Comparison of ENCODE assay signal across 1 cellular context in the genomic region with DNA sequence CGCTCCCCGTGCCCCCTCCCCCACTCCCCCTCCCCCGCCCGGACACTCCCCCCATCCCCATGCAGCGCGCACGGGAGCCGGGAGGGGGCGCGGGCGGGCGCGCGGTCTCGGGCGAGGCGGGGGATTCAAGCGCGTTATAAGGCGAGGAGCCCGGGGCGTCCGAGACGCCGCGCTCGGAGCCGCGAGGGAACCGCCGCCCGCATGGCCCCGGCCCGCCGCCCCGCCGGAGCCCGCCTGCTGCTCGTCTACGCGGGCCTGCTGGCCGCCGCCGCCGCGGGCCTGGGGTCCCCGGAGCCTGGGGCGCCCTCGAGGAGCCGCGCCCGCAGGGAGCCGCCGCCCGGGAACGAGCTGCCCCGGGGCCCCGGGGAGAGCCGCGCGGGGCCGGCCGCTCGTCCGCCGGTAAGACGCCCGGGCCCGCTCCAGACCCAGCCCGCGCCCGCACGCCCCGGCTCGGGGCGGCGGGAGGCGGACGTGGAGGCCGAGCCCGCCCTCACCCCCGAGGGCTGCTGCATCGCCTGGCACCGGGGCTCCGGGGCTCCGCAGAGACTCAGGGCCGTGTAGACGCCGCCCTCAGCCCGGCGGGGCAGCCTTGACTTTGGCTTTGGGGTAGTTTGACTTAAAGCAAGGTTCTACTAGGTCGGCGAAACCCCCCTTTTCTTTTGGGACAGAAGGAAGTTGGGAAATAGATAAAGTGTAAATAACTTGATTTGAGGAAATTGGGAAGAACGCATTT.
TF ChIP-seq lines count a peak whose summit lies in the region.

A gene with protein sequence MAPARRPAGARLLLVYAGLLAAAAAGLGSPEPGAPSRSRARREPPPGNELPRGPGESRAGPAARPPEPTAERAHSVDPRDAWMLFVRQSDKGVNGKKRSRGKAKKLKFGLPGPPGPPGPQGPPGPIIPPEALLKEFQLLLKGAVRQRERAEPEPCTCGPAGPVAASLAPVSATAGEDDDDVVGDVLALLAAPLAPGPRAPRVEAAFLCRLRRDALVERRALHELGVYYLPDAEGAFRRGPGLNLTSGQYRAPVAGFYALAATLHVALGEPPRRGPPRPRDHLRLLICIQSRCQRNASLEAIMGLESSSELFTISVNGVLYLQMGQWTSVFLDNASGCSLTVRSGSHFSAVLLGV (plus strand): TSS at position 164 of the 733 bp plus-strand sequence. CDS start 38 bp downstream, at position 202.

TF ChIP-seq in K562, 482 proteins besides CTCF, POLR2A, EP300 and RAD21 (continued from another document and continues in another):
- TF ChIP-seq, protein P1, sequence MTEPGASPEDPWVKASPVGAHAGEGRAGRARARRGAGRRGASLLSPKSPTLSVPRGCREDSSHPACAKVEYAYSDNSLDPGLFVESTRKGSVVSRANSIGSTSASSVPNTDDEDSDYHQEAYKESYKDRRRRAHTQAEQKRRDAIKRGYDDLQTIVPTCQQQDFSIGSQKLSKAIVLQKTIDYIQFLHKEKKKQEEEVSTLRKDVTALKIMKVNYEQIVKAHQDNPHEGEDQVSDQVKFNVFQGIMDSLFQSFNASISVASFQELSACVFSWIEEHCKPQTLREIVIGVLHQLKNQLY (CRISPR knock-in tag; conservative IDR thresholded peaks at IDR 0.05), result no peak
- TF ChIP-seq TCF7 (IDR thresholded peaks at IDR 0.05; ENCODE audit: borderline replicate concordance), result no peak
- TF ChIP-seq ZFPM2 (CRISPR knock-in tag; IDR thresholded peaks at IDR 0.05), result no peak
- TF ChIP-seq, protein P2, sequence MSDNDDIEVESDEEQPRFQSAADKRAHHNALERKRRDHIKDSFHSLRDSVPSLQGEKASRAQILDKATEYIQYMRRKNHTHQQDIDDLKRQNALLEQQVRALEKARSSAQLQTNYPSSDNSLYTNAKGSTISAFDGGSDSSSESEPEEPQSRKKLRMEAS (CRISPR knock-in tag; IDR thresholded peaks at IDR 0.05), result no peak
- no peak for TF ChIP-seq IRF2 (CRISPR knock-in tag; IDR thresholded peaks at IDR 0.05)
- TF ChIP-seq HEY1 (CRISPR knock-in tag; IDR thresholded peaks at IDR 0.05; ENCODE audit: borderline replicate concordance), result no peak
- TF ChIP-seq, protein P3, sequence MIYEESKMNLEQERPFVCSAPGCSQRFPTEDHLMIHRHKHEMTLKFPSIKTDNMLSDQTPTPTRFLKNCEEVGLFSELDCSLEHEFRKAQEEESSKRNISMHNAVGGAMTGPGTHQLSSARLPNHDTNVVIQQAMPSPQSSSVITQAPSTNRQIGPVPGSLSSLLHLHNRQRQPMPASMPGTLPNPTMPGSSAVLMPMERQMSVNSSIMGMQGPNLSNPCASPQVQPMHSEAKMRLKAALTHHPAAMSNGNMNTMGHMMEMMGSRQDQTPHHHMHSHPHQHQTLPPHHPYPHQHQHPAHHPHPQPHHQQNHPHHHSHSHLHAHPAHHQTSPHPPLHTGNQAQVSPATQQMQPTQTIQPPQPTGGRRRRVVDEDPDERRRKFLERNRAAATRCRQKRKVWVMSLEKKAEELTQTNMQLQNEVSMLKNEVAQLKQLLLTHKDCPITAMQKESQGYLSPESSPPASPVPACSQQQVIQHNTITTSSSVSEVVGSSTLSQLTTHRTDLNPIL (CRISPR knock-in tag; IDR thresholded peaks at IDR 0.05), result no peak
- TF ChIP-seq ZNF324 (CRISPR knock-in tag; IDR thresholded peaks at IDR 0.05), result no peak
- no peak for TF ChIP-seq ELF1 (tag; IDR thresholded peaks at IDR 0.05)
- no peak for TF ChIP-seq NFE2 (IDR thresholded peaks at IDR 0.05; ENCODE audit: low read depth)
- TF ChIP-seq ZNF143 (CRISPR knock-in tag; IDR thresholded peaks at IDR 0.05), result no peak
- no peak for TF ChIP-seq NELFE (IDR thresholded peaks at IDR 0.05; ENCODE audit: insufficient read depth, insufficient read length)
- no peak for TF ChIP-seq PTBP1 (IDR thresholded peaks at IDR 0.05; ENCODE audit: low read depth, low read length)
- peak; percentile 22 for TF ChIP-seq TAF1 (IDR thresholded peaks at IDR 0.05; ENCODE audit: control insufficient read depth, extremely low read depth, insufficient read depth, low read length, severe bottlenecking)
- TF ChIP-seq SP1 (CRISPR knock-in tag; IDR thresholded peaks at IDR 0.05), result no peak
- no peak for TF ChIP-seq PURB (CRISPR knock-in tag; IDR thresholded peaks at IDR 0.05; ENCODE audit: low read depth)
- no peak for TF ChIP-seq CEBPG (CRISPR knock-in tag; IDR thresholded peaks at IDR 0.05)
- TF ChIP-seq CEBPG (tag; conservative IDR thresholded peaks at IDR 0.05 in 1 of 2, IDR thresholded peaks at IDR 0.05 in 1 of 2), result no peak
- TF ChIP-seq, protein P4, sequence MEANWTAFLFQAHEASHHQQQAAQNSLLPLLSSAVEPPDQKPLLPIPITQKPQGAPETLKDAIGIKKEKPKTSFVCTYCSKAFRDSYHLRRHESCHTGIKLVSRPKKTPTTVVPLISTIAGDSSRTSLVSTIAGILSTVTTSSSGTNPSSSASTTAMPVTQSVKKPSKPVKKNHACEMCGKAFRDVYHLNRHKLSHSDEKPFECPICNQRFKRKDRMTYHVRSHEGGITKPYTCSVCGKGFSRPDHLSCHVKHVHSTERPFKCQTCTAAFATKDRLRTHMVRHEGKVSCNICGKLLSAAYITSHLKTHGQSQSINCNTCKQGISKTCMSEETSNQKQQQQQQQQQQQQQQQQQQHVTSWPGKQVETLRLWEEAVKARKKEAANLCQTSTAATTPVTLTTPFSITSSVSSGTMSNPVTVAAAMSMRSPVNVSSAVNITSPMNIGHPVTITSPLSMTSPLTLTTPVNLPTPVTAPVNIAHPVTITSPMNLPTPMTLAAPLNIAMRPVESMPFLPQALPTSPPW (CRISPR knock-in tag; IDR thresholded peaks at IDR 0.05), result peak; percentile 88
- TF ChIP-seq, protein P5, sequence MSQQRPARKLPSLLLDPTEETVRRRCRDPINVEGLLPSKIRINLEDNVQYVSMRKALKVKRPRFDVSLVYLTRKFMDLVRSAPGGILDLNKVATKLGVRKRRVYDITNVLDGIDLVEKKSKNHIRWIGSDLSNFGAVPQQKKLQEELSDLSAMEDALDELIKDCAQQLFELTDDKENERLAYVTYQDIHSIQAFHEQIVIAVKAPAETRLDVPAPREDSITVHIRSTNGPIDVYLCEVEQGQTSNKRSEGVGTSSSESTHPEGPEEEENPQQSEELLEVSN (IDR thresholded peaks at IDR 0.05; ENCODE audit: borderline replicate concordance in 1 of 2, extremely low read depth in 1 of 2, insufficient read depth in 1 of 2, insufficient read length in 1 of 2, low read depth in 1 of 2, low read length in 1 of 2, poor library complexity in 1 of 2, severe bottlenecking in 1 of 2), result peak; percentile 51 to 88
- TF ChIP-seq, protein P6, sequence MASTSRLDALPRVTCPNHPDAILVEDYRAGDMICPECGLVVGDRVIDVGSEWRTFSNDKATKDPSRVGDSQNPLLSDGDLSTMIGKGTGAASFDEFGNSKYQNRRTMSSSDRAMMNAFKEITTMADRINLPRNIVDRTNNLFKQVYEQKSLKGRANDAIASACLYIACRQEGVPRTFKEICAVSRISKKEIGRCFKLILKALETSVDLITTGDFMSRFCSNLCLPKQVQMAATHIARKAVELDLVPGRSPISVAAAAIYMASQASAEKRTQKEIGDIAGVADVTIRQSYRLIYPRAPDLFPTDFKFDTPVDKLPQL (IDR thresholded peaks at IDR 0.05; ENCODE audit: extremely low read depth, insufficient read length), result no peak
- TF ChIP-seq, protein P7, sequence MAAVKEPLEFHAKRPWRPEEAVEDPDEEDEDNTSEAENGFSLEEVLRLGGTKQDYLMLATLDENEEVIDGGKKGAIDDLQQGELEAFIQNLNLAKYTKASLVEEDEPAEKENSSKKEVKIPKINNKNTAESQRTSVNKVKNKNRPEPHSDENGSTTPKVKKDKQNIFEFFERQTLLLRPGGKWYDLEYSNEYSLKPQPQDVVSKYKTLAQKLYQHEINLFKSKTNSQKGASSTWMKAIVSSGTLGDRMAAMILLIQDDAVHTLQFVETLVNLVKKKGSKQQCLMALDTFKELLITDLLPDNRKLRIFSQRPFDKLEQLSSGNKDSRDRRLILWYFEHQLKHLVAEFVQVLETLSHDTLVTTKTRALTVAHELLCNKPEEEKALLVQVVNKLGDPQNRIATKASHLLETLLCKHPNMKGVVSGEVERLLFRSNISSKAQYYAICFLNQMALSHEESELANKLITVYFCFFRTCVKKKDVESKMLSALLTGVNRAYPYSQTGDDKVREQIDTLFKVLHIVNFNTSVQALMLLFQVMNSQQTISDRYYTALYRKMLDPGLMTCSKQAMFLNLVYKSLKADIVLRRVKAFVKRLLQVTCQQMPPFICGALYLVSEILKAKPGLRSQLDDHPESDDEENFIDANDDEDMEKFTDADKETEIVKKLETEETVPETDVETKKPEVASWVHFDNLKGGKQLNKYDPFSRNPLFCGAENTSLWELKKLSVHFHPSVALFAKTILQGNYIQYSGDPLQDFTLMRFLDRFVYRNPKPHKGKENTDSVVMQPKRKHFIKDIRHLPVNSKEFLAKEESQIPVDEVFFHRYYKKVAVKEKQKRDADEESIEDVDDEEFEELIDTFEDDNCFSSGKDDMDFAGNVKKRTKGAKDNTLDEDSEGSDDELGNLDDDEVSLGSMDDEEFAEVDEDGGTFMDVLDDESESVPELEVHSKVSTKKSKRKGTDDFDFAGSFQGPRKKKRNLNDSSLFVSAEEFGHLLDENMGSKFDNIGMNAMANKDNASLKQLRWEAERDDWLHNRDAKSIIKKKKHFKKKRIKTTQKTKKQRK (IDR thresholded peaks at IDR 0.05; ENCODE audit: borderline replicate concordance, low read depth, low read length), result no peak
- TF ChIP-seq, protein P8, sequence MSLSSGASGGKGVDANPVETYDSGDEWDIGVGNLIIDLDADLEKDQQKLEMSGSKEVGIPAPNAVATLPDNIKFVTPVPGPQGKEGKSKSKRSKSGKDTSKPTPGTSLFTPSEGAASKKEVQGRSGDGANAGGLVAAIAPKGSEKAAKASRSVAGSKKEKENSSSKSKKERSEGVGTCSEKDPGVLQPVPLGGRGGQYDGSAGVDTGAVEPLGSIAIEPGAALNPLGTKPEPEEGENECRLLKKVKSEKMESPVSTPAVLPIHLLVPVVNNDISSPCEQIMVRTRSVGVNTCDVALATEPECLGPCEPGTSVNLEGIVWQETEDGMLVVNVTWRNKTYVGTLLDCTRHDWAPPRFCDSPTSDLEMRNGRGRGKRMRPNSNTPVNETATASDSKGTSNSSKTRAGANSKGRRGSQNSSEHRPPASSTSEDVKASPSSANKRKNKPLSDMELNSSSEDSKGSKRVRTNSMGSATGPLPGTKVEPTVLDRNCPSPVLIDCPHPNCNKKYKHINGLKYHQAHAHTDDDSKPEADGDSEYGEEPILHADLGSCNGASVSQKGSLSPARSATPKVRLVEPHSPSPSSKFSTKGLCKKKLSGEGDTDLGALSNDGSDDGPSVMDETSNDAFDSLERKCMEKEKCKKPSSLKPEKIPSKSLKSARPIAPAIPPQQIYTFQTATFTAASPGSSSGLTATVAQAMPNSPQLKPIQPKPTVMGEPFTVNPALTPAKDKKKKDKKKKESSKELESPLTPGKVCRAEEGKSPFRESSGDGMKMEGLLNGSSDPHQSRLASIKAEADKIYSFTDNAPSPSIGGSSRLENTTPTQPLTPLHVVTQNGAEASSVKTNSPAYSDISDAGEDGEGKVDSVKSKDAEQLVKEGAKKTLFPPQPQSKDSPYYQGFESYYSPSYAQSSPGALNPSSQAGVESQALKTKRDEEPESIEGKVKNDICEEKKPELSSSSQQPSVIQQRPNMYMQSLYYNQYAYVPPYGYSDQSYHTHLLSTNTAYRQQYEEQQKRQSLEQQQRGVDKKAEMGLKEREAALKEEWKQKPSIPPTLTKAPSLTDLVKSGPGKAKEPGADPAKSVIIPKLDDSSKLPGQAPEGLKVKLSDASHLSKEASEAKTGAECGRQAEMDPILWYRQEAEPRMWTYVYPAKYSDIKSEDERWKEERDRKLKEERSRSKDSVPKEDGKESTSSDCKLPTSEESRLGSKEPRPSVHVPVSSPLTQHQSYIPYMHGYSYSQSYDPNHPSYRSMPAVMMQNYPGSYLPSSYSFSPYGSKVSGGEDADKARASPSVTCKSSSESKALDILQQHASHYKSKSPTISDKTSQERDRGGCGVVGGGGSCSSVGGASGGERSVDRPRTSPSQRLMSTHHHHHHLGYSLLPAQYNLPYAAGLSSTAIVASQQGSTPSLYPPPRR (CRISPR knock-in tag; IDR thresholded peaks at IDR 0.05; ENCODE audit: borderline replicate concordance), result no peak
- TF ChIP-seq, protein P9, sequence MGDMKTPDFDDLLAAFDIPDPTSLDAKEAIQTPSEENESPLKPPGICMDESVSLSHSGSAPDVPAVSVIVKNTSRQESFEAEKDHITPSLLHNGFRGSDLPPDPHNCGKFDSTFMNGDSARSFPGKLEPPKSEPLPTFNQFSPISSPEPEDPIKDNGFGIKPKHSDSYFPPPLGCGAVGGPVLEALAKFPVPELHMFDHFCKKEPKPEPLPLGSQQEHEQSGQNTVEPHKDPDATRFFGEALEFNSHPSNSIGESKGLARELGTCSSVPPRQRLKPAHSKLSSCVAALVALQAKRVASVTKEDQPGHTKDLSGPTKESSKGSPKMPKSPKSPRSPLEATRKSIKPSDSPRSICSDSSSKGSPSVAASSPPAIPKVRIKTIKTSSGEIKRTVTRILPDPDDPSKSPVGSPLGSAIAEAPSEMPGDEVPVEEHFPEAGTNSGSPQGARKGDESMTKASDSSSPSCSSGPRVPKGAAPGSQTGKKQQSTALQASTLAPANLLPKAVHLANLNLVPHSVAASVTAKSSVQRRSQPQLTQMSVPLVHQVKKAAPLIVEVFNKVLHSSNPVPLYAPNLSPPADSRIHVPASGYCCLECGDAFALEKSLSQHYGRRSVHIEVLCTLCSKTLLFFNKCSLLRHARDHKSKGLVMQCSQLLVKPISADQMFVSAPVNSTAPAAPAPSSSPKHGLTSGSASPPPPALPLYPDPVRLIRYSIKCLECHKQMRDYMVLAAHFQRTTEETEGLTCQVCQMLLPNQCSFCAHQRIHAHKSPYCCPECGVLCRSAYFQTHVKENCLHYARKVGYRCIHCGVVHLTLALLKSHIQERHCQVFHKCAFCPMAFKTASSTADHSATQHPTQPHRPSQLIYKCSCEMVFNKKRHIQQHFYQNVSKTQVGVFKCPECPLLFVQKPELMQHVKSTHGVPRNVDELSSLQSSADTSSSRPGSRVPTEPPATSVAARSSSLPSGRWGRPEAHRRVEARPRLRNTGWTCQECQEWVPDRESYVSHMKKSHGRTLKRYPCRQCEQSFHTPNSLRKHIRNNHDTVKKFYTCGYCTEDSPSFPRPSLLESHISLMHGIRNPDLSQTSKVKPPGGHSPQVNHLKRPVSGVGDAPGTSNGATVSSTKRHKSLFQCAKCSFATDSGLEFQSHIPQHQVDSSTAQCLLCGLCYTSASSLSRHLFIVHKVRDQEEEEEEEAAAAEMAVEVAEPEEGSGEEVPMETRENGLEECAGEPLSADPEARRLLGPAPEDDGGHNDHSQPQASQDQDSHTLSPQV (IDR thresholded peaks at IDR 0.05), result peak; percentile 49; the same call in 1 of the 2 replicates
- TF ChIP-seq ZNF12 (CRISPR knock-in tag; IDR thresholded peaks at IDR 0.05), result no peak
- TF ChIP-seq ZNF212 (CRISPR knock-in tag; IDR thresholded peaks at IDR 0.05), result no peak
- TF ChIP-seq NFRKB (IDR thresholded peaks at IDR 0.05; ENCODE audit: low read depth), result no peak
- TF ChIP-seq, protein P10, sequence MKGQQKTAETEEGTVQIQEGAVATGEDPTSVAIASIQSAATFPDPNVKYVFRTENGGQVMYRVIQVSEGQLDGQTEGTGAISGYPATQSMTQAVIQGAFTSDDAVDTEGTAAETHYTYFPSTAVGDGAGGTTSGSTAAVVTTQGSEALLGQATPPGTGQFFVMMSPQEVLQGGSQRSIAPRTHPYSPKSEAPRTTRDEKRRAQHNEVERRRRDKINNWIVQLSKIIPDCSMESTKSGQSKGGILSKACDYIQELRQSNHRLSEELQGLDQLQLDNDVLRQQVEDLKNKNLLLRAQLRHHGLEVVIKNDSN (CRISPR knock-in tag; IDR thresholded peaks at IDR 0.05), result no peak
- TF ChIP-seq MAFK (IDR thresholded peaks at IDR 0.05; ENCODE audit: low read length), result no peak
- TF ChIP-seq ZNF766 (CRISPR knock-in tag; conservative IDR thresholded peaks at IDR 0.05), result no peak
- TF ChIP-seq ZSCAN32 (CRISPR knock-in tag; IDR thresholded peaks at IDR 0.05), result no peak
- no peak for TF ChIP-seq SPI1 (IDR thresholded peaks at IDR 0.05; ENCODE audit: borderline replicate concordance, low read depth, low read length)
- no peak for TF ChIP-seq RHOXF2B (CRISPR knock-in tag; conservative IDR thresholded peaks at IDR 0.05)
- no peak for TF ChIP-seq ZNF707 (CRISPR knock-in tag; conservative IDR thresholded peaks at IDR 0.05)
- no peak for TF ChIP-seq ILF3 (IDR thresholded peaks at IDR 0.05; ENCODE audit: borderline replicate concordance)
